10 cellular contexts compared by ENCODE assay signal in genomic region chr1:91725961-91726704, GRCh38.
DNase-seq lines count a peak whose midpoint lies in the region; ATAC-seq and TF ChIP-seq lines count a peak whose summit lies in the region.
"Had no signal": no experiment of that assay in that cellular context is flagged by ENCODE, and none has a peak within 500 bp of the region (broad histone marks: within the 10 kb centered on the region; RNA-seq: fewer than 3 reads in every experiment).

No MANE protein-coding gene starts in this region.

- peaks cover 57% of the 10 kb centered on the region for H3K4me1 ChIP-seq in left ventricle myocardium inferior

- no peak for ATAC-seq in HG03442 (IDR thresholded peaks at IDR 0.05; ENCODE audit: unreplicated experiment)
- no peak for ATAC-seq in GM19397 (IDR thresholded peaks at IDR 0.05; ENCODE audit: unreplicated experiment)
- ATAC-seq: activated CD4-positive, CD25-positive, alpha-beta regulatory T cell treated with anti-CD3 and anti-CD28 coated beads, Interleukin-2, amount 50 U/mL, for 24 hours had no signal

- in situ Hi-C loops in astrocyte of the spinal cord (cut with HindIII; ENCODE audit: low sequenced_read_pairs), result no loop called here

- intact Hi-C loops in left ventricle myocardium inferior (cut with micrococcal nuclease), result no loop called here

- H3K27me3 ChIP-seq in left ventricle myocardium inferior (ENCODE audit: low read depth), result no peaks in the 10 kb centered on the region

- H3K4me3 ChIP-seq in astrocyte of the spinal cord (ENCODE audit: low read depth, low read length), result no peak overlapping the region
- H3K4me3 ChIP-seq in left ventricle myocardium inferior, result no peak overlapping the region

- H3K9me3 ChIP-seq in left ventricle myocardium inferior (replicated peaks), result no peaks in the 10 kb centered on the region

- DNase-seq in ELR (ENCODE audit: low read depth) (peak; percentile 66), astrocyte of the spinal cord (ENCODE audit: low read depth, low spot score) (peak; percentile 84), left ventricle myocardium inferior (no peak), renal cortical epithelial cell (ENCODE audit: low read depth) (peak; percentile 75), NAMALWA (ENCODE audit: low spot score) (no peak), substantia nigra (lab: John Stamatoyannopoulos, UW) (no peak)
- DNase-seq: NCI-H526 treated with DMSO at 0.1 percent for 48 hours had no signal

- TF ChIP-seq CTCF in astrocyte of the spinal cord (IDR thresholded peaks at IDR 0.05; ENCODE audit: low read depth, low read length) (no peak), left ventricle myocardium inferior (IDR thresholded peaks at IDR 0.05; ENCODE audit: borderline replicate concordance) (no peak)

- H3K36me3 ChIP-seq in left ventricle myocardium inferior, result peaks cover 17% of the 10 kb centered on the region

- H3K27ac ChIP-seq in left ventricle myocardium inferior (replicated peaks) (peak overlapping the region; percentile 87), substantia nigra (ENCODE audit: low read depth, low read length, poor library complexity, severe bottlenecking) (no peak overlapping the region)

Comparison
In these comparisons a context has a peak if more than half of its experiments do, and no peak if none do; other contexts are left out.
1. DNase-seq: peak in ELR (single experiment), astrocyte of the spinal cord (single experiment) and renal cortical epithelial cell (single experiment); none in left ventricle myocardium inferior (single experiment), NAMALWA (single experiment) and substantia nigra (0 of 49).